Comparison of ENCODE assay signal across 1 cellular context in the genomic region with DNA sequence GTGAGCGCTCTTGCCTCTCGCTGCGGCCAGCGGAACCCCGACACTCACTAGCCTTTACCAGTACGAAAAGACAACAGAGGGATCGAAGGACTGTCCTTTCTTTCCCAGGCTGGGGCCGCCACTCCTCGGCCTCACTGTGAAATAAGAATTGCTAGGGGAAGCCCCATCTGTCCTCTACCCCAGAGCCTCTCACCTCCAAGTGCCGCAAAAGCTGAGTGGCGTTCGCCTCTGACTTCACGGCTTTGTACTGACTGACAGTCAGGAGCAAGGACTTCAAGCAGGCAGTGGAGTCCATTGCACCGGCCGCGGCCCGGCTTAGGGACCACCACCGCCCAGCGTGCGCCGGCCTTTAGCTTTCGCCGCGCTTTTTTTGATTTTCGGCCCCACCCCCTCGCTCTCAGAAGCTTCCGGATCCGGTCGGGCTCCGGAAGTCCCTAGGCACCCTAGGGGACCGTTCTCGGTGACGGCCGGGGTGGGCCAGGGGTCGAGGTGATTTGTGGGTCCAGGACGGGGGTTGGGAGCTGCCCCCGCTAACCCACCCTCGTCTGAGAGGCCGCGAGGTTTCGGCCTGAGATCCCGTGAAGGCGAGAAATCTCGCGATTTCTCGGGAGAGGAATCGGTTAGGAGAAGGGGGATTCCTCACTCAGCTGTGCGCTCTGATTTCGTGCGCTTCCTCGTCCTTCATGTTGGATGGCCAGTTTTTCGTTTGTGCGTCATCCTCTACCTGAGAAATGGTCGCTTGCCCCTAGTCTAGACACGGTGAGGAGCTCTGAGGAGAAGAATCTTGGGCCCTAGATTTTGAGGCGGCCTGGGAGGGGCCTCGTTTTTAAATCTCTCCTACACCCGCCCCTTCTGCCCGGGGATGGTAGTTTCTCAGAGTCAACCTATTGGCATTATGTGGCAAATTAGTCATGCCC.
TF ChIP-seq lines count a peak whose summit lies in the region.

A gene (minus strand): TSS at position 358 of the 917 bp plus-strand sequence. CDS start 63 bp downstream, at position 295.
A gene with protein sequence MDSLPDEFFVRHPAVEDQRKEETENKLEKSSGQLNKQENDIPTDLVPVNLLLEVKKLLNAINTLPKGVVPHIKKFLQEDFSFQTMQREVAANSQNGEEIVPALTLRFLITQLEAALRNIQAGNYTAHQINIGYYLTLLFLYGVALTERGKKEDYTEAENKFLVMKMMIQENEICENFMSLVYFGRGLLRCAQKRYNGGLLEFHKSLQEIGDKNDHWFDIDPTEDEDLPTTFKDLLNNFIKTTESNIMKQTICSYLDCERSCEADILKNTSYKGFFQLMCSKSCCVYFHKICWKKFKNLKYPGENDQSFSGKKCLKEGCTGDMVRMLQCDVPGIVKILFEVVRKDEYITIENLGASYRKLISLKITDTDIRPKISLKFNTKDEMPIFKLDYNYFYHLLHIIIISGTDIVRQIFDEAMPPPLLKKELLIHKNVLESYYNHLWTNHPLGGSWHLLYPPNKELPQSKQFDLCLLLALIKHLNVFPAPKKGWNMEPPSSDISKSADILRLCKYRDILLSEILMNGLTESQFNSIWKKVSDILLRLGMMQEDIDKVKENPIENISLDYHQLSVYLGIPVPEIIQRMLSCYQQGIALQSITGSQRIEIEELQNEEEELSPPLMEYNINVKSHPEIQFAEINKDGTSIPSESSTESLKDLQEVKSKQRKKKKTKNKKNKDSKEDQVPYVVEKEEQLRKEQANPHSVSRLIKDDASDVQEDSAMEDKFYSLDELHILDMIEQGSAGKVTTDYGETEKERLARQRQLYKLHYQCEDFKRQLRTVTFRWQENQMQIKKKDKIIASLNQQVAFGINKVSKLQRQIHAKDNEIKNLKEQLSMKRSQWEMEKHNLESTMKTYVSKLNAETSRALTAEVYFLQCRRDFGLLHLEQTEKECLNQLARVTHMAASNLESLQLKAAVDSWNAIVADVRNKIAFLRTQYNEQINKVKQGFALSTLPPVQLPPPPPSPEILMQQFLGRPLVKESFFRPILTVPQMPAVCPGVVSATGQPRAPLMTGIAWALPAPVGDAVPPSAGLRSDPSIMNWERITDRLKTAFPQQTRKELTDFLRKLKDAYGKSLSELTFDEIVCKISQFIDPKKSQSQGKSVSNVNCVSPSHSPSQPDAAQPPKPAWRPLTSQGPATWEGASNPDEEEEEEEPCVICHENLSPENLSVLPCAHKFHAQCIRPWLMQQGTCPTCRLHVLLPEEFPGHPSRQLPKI (plus strand): TSS at position 642 of the 917 bp plus-strand sequence. CDS start 15,685 bp downstream, outside the sequence.

TF ChIP-seq in HepG2, 621 proteins besides CTCF, POLR2A, EP300 and RAD21 (continued from another document and continues in another):
- TF ChIP-seq CBX1 (IDR thresholded peaks at IDR 0.05; ENCODE audit: low read depth) (peak; percentile 49), ZC3H13 (CRISPR knock-in tag; IDR thresholded peaks at IDR 0.05) (no peak), ZNF17 (CRISPR knock-in tag; IDR thresholded peaks at IDR 0.05) (no peak), SMARCC2 (IDR thresholded peaks at IDR 0.05) (no peak), NRL (CRISPR knock-in tag; IDR thresholded peaks at IDR 0.05; ENCODE audit: borderline replicate concordance) (no peak), ZBTB20 (CRISPR knock-in tag; IDR thresholded peaks at IDR 0.05; ENCODE audit: borderline replicate concordance, low read depth) (no peak; the same call in 1 of the 2 replicates), ZNF543 (CRISPR knock-in tag; IDR thresholded peaks at IDR 0.05) (no peak), MED13 (CRISPR knock-in tag; IDR thresholded peaks at IDR 0.05) (peak; percentile 76; the same call in 1 of the 2 replicates), ZSCAN29 (CRISPR knock-in tag; conservative IDR thresholded peaks at IDR 0.05) (no peak), ZNF34 (CRISPR knock-in tag; IDR thresholded peaks at IDR 0.05; ENCODE audit: borderline replicate concordance) (no peak), NR2F2 (IDR thresholded peaks at IDR 0.05; ENCODE audit: borderline replicate concordance, low read depth) (peak; percentile 25; the same call in 1 of the 2 replicates), FOXP1 (IDR thresholded peaks at IDR 0.05) (no peak), FOXP1 (CRISPR knock-in tag; IDR thresholded peaks at IDR 0.05) (no peak), ZBTB38 (CRISPR knock-in tag; IDR thresholded peaks at IDR 0.05) (peak; percentile 40; the same call in 1 of the 2 replicates), NCOA5 (CRISPR knock-in tag; IDR thresholded peaks at IDR 0.05) (no peak), KMT2A (CRISPR knock-in tag; IDR thresholded peaks at IDR 0.05) (peak; percentile 95), SOX6 (IDR thresholded peaks at IDR 0.05) (no peak), SOX6 (CRISPR knock-in tag; IDR thresholded peaks at IDR 0.05) (peak; percentile 54; the same call in 1 of the 2 replicates), SIN3B (IDR thresholded peaks at IDR 0.05; ENCODE audit: low read length) (peak; percentile 96), ZNF501 (CRISPR knock-in tag; IDR thresholded peaks at IDR 0.05) (peak; percentile 97), ZNF780A (CRISPR knock-in tag; IDR thresholded peaks at IDR 0.05) (no peak)
- TF ChIP-seq, protein P1, sequence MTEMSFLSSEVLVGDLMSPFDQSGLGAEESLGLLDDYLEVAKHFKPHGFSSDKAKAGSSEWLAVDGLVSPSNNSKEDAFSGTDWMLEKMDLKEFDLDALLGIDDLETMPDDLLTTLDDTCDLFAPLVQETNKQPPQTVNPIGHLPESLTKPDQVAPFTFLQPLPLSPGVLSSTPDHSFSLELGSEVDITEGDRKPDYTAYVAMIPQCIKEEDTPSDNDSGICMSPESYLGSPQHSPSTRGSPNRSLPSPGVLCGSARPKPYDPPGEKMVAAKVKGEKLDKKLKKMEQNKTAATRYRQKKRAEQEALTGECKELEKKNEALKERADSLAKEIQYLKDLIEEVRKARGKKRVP (CRISPR knock-in tag; IDR thresholded peaks at IDR 0.05) = peak in 1 of 2 experiments; percentile 4; a peak in 1 of 4 replicates
- TF ChIP-seq, protein P2, sequence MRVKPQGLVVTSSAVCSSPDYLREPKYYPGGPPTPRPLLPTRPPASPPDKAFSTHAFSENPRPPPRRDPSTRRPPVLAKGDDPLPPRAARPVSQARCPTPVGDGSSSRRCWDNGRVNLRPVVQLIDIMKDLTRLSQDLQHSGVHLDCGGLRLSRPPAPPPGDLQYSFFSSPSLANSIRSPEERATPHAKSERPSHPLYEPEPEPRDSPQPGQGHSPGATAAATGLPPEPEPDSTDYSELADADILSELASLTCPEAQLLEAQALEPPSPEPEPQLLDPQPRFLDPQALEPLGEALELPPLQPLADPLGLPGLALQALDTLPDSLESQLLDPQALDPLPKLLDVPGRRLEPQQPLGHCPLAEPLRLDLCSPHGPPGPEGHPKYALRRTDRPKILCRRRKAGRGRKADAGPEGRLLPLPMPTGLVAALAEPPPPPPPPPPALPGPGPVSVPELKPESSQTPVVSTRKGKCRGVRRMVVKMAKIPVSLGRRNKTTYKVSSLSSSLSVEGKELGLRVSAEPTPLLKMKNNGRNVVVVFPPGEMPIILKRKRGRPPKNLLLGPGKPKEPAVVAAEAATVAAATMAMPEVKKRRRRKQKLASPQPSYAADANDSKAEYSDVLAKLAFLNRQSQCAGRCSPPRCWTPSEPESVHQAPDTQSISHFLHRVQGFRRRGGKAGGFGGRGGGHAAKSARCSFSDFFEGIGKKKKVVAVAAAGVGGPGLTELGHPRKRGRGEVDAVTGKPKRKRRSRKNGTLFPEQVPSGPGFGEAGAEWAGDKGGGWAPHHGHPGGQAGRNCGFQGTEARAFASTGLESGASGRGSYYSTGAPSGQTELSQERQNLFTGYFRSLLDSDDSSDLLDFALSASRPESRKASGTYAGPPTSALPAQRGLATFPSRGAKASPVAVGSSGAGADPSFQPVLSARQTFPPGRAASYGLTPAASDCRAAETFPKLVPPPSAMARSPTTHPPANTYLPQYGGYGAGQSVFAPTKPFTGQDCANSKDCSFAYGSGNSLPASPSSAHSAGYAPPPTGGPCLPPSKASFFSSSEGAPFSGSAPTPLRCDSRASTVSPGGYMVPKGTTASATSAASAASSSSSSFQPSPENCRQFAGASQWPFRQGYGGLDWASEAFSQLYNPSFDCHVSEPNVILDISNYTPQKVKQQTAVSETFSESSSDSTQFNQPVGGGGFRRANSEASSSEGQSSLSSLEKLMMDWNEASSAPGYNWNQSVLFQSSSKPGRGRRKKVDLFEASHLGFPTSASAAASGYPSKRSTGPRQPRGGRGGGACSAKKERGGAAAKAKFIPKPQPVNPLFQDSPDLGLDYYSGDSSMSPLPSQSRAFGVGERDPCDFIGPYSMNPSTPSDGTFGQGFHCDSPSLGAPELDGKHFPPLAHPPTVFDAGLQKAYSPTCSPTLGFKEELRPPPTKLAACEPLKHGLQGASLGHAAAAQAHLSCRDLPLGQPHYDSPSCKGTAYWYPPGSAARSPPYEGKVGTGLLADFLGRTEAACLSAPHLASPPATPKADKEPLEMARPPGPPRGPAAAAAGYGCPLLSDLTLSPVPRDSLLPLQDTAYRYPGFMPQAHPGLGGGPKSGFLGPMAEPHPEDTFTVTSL (CRISPR knock-in tag; IDR thresholded peaks at IDR 0.05; ENCODE audit: borderline replicate concordance) = no peak
- TF ChIP-seq, protein P3, sequence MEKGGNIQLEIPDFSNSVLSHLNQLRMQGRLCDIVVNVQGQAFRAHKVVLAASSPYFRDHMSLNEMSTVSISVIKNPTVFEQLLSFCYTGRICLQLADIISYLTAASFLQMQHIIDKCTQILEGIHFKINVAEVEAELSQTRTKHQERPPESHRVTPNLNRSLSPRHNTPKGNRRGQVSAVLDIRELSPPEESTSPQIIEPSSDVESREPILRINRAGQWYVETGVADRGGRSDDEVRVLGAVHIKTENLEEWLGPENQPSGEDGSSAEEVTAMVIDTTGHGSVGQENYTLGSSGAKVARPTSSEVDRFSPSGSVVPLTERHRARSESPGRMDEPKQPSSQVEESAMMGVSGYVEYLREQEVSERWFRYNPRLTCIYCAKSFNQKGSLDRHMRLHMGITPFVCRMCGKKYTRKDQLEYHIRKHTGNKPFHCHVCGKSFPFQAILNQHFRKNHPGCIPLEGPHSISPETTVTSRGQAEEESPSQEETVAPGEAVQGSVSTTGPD (CRISPR knock-in tag; IDR thresholded peaks at IDR 0.05) = no peak
- TF ChIP-seq, protein P4, sequence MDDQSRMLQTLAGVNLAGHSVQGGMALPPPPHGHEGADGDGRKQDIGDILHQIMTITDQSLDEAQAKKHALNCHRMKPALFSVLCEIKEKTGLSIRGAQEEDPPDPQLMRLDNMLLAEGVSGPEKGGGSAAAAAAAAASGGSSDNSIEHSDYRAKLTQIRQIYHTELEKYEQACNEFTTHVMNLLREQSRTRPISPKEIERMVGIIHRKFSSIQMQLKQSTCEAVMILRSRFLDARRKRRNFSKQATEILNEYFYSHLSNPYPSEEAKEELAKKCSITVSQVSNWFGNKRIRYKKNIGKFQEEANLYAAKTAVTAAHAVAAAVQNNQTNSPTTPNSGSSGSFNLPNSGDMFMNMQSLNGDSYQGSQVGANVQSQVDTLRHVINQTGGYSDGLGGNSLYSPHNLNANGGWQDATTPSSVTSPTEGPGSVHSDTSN (CRISPR knock-in tag; IDR thresholded peaks at IDR 0.05; ENCODE audit: borderline replicate concordance) = no peak
- TF ChIP-seq, protein P5, sequence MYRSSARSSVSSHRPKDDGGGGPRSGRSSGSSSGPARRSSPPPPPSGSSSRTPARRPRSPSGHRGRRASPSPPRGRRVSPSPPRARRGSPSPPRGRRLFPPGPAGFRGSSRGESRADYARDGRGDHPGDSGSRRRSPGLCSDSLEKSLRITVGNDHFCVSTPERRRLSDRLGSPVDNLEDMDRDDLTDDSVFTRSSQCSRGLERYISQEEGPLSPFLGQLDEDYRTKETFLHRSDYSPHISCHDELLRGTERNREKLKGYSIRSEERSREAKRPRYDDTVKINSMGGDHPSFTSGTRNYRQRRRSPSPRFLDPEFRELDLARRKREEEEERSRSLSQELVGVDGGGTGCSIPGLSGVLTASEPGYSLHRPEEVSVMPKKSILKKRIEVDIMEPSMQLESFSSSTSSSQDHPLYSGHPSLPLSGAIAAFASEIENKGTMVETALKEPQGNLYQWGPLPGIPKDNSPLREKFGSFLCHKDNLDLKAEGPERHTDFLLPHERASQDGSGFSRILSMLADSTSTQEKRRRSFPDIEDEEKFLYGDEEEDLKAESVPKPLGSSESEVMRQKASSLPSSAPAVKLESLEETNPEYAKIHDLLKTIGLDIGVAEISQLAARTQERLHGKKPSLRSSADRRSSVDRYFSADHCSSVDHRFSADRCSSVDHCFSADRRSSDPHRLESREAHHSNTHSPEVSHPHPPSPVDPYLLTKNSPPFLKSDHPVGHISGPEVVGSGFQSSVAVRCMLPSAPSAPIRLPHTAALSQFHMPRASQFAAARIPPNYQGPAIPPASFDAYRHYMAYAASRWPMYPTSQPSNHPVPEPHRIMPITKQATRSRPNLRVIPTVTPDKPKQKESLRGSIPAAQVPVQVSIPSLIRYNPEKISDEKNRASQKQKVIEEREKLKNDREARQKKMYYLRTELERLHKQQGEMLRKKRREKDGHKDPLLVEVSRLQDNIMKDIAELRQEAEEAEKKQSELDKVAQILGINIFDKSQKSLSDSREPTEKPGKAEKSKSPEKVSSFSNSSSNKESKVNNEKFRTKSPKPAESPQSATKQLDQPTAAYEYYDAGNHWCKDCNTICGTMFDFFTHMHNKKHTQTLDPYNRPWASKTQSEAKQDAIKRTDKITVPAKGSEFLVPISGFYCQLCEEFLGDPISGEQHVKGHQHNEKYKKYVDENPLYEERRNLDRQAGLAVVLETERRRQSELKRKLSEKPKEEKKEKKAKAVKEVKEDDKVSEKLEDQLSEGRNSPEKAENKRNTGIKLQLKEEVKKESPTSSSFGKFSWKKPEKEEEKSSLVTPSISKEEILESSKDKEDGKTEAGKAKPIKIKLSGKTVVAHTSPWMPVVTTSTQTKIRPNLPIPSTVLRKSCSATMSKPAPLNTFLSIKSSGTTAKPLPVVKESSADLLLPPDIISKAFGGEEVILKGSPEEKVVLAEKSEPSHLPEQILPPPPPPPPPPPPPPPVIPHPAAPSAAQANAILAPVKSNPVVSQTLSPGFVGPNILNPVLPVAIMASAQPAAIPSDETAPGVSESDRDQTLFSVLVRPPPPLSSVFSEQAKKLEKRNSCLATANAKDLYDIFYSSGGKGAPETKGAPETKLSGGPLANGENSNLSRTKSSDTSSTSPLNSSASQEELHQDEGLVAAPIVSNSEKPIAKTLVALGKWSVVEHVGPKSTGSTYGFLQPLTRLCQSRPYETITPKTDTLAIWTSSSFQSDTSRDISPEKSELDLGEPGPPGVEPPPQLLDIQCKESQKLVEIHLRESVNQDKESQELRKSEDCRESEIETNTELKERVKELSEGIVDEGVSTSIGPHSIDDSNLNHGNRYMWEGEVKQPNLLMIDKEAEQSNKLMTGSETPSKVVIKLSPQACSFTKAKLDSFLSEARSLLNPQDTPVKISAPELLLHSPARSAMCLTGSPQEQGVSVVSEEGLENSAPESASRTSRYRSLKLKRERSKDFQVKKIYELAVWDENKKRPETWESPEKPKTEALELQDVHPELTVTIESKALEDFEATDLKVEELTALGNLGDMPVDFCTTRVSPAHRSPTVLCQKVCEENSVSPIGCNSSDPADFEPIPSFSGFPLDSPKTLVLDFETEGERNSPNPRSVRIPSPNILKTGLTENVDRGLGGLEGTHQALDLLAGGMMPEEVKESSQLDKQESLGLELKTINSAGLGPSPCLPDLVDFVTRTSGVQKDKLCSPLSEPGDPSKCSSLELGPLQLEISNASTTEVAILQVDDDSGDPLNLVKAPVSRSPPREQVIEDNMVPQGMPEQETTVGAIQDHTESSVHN (CRISPR knock-in tag; IDR thresholded peaks at IDR 0.05) = no peak
